In genomic region chr10:103082683-103083082, GRCh38 we compare ENCODE assay signal across 1 cellular context.
TF ChIP-seq lines count a peak whose summit lies in the region.

No MANE protein-coding gene starts in this region.

TF ChIP-seq in K562, 482 proteins besides CTCF, POLR2A, EP300 and RAD21 (continued from another document):
- TF ChIP-seq, protein P1, sequence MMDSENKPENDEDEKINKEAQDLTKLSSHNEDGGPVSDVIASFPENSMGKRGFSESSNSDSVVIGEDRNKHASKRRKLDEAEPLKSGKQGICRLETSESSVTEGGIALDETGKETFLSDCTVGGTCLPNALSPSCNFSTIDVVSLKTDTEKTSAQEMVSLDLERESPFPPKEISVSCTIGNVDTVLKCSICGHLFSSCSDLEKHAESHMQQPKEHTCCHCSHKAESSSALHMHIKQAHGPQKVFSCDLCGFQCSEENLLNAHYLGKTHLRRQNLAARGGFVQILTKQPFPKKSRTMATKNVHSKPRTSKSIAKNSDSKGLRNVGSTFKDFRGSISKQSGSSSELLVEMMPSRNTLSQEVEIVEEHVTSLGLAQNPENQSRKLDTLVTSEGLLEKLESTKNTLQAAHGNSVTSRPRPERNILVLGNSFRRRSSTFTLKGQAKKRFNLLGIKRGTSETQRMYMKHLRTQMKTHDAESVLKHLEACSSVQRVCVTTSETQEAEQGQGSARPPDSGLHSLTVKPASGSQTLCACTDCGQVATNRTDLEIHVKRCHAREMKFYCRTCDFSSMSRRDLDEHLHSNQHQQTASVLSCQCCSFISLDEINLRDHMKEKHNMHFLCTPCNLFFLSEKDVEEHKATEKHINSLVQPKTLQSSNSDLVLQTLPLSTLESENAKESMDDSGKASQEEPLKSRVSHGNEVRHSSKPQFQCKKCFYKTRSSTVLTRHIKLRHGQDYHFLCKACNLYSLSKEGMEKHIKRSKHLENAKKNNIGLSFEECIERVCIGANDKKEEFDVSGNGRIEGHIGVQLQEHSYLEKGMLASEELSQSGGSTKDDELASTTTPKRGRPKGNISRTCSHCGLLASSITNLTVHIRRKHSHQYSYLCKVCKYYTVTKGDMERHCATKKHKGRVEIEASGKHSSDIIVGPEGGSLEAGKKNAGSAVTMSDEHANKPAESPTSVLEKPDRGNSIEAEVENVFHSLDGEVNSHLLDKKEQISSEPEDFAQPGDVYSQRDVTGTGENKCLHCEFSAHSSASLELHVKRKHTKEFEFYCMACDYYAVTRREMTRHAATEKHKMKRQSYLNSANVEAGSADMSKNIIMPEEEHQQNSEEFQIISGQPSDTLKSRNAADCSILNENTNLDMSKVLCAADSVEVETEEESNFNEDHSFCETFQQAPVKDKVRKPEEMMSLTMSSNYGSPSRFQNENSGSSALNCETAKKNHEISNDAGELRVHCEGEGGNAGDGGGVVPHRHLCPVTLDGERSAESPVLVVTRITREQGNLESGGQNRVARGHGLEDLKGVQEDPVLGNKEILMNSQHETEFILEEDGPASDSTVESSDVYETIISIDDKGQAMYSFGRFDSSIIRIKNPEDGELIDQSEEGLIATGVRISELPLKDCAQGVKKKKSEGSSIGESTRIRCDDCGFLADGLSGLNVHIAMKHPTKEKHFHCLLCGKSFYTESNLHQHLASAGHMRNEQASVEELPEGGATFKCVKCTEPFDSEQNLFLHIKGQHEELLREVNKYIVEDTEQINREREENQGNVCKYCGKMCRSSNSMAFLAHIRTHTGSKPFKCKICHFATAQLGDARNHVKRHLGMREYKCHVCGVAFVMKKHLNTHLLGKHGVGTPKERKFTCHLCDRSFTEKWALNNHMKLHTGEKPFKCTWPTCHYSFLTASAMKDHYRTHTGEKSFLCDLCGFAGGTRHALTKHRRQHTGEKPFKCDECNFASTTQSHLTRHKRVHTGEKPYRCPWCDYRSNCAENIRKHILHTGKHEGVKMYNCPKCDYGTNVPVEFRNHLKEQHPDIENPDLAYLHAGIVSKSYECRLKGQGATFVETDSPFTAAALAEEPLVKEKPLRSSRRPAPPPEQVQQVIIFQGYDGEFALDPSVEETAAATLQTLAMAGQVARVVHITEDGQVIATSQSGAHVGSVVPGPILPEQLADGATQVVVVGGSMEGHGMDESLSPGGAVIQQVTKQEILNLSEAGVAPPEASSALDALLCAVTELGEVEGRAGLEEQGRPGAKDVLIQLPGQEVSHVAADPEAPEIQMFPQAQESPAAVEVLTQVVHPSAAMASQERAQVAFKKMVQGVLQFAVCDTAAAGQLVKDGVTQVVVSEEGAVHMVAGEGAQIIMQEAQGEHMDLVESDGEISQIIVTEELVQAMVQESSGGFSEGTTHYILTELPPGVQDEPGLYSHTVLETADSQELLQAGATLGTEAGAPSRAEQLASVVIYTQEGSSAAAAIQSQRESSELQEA (IDR thresholded peaks at IDR 0.05; ENCODE audit: low read depth), result no peak
- TF ChIP-seq RBM15 (IDR thresholded peaks at IDR 0.05; ENCODE audit: insufficient read depth, low read length) (no peak), DDX20 (tag; IDR thresholded peaks at IDR 0.05; ENCODE audit: low read depth) (no peak), FOSL1 (tag; conservative IDR thresholded peaks at IDR 0.05) (no peak), CBFA2T2 (conservative IDR thresholded peaks at IDR 0.05) (no peak), NUFIP1 (IDR thresholded peaks at IDR 0.05; ENCODE audit: partially characterized antibody) (no peak), SMAD4 (CRISPR knock-in tag; conservative IDR thresholded peaks at IDR 0.05) (peak; percentile 39; the same call in 1 of the 2 replicates), ZNF197 (CRISPR knock-in tag; IDR thresholded peaks at IDR 0.05; ENCODE audit: low read depth) (no peak), SOX6 (IDR thresholded peaks at IDR 0.05) (no peak; the same call in 1 of the 2 replicates)
- TF ChIP-seq, protein P2, sequence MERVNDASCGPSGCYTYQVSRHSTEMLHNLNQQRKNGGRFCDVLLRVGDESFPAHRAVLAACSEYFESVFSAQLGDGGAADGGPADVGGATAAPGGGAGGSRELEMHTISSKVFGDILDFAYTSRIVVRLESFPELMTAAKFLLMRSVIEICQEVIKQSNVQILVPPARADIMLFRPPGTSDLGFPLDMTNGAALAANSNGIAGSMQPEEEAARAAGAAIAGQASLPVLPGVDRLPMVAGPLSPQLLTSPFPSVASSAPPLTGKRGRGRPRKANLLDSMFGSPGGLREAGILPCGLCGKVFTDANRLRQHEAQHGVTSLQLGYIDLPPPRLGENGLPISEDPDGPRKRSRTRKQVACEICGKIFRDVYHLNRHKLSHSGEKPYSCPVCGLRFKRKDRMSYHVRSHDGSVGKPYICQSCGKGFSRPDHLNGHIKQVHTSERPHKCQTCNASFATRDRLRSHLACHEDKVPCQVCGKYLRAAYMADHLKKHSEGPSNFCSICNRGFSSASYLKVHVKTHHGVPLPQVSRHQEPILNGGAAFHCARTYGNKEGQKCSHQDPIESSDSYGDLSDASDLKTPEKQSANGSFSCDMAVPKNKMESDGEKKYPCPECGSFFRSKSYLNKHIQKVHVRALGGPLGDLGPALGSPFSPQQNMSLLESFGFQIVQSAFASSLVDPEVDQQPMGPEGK (CRISPR knock-in tag; IDR thresholded peaks at IDR 0.05; ENCODE audit: borderline replicate concordance), result no peak
